ENCODE assay signal across 20 cellular contexts in the genomic region with DNA sequence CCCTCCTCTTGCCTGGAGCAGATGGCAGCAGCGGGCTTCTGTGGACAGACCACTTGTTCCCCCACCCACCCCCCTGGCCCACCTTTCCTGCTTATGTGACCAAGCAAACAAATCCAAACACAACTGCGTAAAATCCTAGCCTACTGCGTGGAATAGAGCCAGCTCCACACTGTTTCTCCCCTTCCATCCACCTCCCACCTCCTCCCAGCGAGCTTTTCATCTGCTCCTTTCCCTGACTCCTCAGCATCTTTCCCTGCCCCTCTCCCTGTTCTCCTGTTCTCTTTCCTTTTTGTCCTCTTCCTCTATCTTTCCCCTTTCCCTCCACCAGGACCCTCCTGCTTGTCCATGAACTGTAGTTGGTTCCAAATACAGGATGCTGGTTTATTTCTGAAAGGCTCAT. TPM values are rescaled to one million over a fixed set of nuclear protein-coding genes. Genes with fewer than 3 reads are reported as not detected.
DNase-seq lines count a peak whose midpoint lies in the region; TF ChIP-seq lines count a peak whose summit lies in the region.
"Had no signal": no experiment of that assay in that cellular context is flagged by ENCODE, and none has a peak within 500 bp of the region (broad histone marks: within the 10 kb centered on the region; RNA-seq: fewer than 3 reads in every experiment).

No MANE protein-coding gene starts in this region.

- no peaks in the 10 kb centered on the region for H3K27me3 ChIP-seq in breast epithelium

- no peaks in the 10 kb centered on the region for H3K9me3 ChIP-seq in breast epithelium
- H3K9me3 ChIP-seq: A549 had no signal

- DNase-seq in G401 (ENCODE audit: low spot score), result peak; percentile 11
- peak; percentile 89 for DNase-seq in NCI-H1092 (lab: John Stamatoyannopoulos, UW)
- peak; percentile 43 to 74 for DNase-seq in NCI-H524 (lab: John Stamatoyannopoulos, UW)
- no peak for DNase-seq in neural crest cell (ENCODE audit: low read depth, low spot score)
- DNase-seq in breast epithelium (ENCODE audit: low spot score in 2 of 2), result no peak
- DNase-seq in activated CD4-positive, alpha-beta memory T cell treated with anti-CD3 and anti-CD28 coated beads for 36 hours, result no peak
- DNase-seq in activated T-helper 2 cell treated with anti-CD3 and anti-CD28 coated beads, Interferon-gamma antibody, Interleukin-2, Interleukin-4, amounts not matched to agents 10 μg/mL and 5 μg/mL and 100 μg/mL, durations not matched to agents 14 hours and 24 hours and 36 hours (ENCODE audit: low spot score), result no peak
- DNase-seq: DMS53, GF-D8, GOT3, NCI-H146, NCI-H2107, NCI-H2227 treated with DMSO at 0.1 percent for 48 hours, NCI-H510A, T-helper 9 cell had no signal

- no peaks in the 10 kb centered on the region for H3K4me1 ChIP-seq in breast epithelium
- H3K4me1 ChIP-seq: A549 had no signal

- no peak overlapping the region for H3K4me3 Mint-ChIP-seq in neural crest cell
- no peak overlapping the region for H3K4me3 Mint-ChIP-seq in activated CD4-positive, alpha-beta memory T cell treated with anti-CD3 and anti-CD28 coated beads for 36 hours
- no peak overlapping the region for H3K4me3 Mint-ChIP-seq in activated T-helper 2 cell treated with anti-CD3 and anti-CD28 coated beads, Interferon-gamma antibody, Interleukin-2, Interleukin-4, amounts not matched to agents 10 μg/mL and 5 μg/mL and 100 μg/mL, durations not matched to agents 14 hours and 24 hours and 36 hours (ENCODE audit: low read depth)
- H3K4me3 Mint-ChIP-seq: B cell, IgD-negative memory B cell had no signal

- H3K4me1 Mint-ChIP-seq in neural crest cell, result peaks cover 9% of the 10 kb centered on the region
- H3K4me1 Mint-ChIP-seq in activated CD4-positive, alpha-beta memory T cell treated with anti-CD3 and anti-CD28 coated beads for 36 hours (ENCODE audit: low read depth), result no peaks in the 10 kb centered on the region
- no peaks in the 10 kb centered on the region for H3K4me1 Mint-ChIP-seq in activated T-helper 2 cell treated with anti-CD3 and anti-CD28 coated beads, Interferon-gamma antibody, Interleukin-2, Interleukin-4, amounts not matched to agents 10 μg/mL and 5 μg/mL and 100 μg/mL, durations not matched to agents 14 hours and 24 hours and 36 hours (ENCODE audit: low read depth)
- H3K4me1 Mint-ChIP-seq: B cell, IgD-negative memory B cell had no signal

- POLR2A ChIA-PET in activated CD4-positive, alpha-beta memory T cell treated with anti-CD3 and anti-CD28 coated beads for 36 hours (lab: Charles Lee), result no interaction called here

- no peak for TF ChIP-seq POLR2A in breast epithelium (IDR thresholded peaks at IDR 0.05)

- H3K36me3 ChIP-seq in breast epithelium, result no peaks in the 10 kb centered on the region

- no peak for TF ChIP-seq CTCF in neural crest cell (conservative IDR thresholded peaks at IDR 0.05)
- no peak for TF ChIP-seq CTCF in breast epithelium (IDR thresholded peaks at IDR 0.05)

- H3K27ac ChIP-seq in breast epithelium, result no peak overlapping the region
- H3K27ac ChIP-seq: A549 had no signal

- no peaks in the 10 kb centered on the region for H3K27me3 Mint-ChIP-seq in neural crest cell (ENCODE audit: low read depth)
- H3K27me3 Mint-ChIP-seq in activated CD4-positive, alpha-beta memory T cell treated with anti-CD3 and anti-CD28 coated beads for 36 hours, result no peaks in the 10 kb centered on the region
- H3K27me3 Mint-ChIP-seq in activated T-helper 2 cell treated with anti-CD3 and anti-CD28 coated beads, Interferon-gamma antibody, Interleukin-2, Interleukin-4, amounts not matched to agents 10 μg/mL and 5 μg/mL and 100 μg/mL, durations not matched to agents 14 hours and 24 hours and 36 hours (ENCODE audit: low read depth), result peaks cover 25% of the 10 kb centered on the region

- H3K4me3 ChIP-seq in breast epithelium, result no peak overlapping the region
- H3K4me3 ChIP-seq: A549 had no signal

- H3K9me3 Mint-ChIP-seq in neural crest cell, result no peaks in the 10 kb centered on the region
- no peaks in the 10 kb centered on the region for H3K9me3 Mint-ChIP-seq in activated CD4-positive, alpha-beta memory T cell treated with anti-CD3 and anti-CD28 coated beads for 36 hours
- no peaks in the 10 kb centered on the region for H3K9me3 Mint-ChIP-seq in activated T-helper 2 cell treated with anti-CD3 and anti-CD28 coated beads, Interferon-gamma antibody, Interleukin-2, Interleukin-4, amounts not matched to agents 10 μg/mL and 5 μg/mL and 100 μg/mL, durations not matched to agents 14 hours and 24 hours and 36 hours
- H3K9me3 Mint-ChIP-seq: IgD-negative memory B cell had no signal

- intact Hi-C loops in breast epithelium (cut with DNase I; ENCODE audit: low total_unique reads), result no loop called here
- intact Hi-C loops in activated CD4-positive, alpha-beta memory T cell treated with anti-CD3 and anti-CD28 coated beads for 36 hours (cut with micrococcal nuclease), result no loop called here
- intact Hi-C loops in activated T-helper 2 cell treated with anti-CD3 and anti-CD28 coated beads, Interferon-gamma antibody, Interleukin-2, Interleukin-4, amounts not matched to agents 10 μg/mL and 5 μg/mL and 100 μg/mL, durations not matched to agents 14 hours and 24 hours and 36 hours (cut with micrococcal nuclease), result no loop called here

- H3K36me3 Mint-ChIP-seq in neural crest cell (ENCODE audit: low read depth), result no peaks in the 10 kb centered on the region
- no peaks in the 10 kb centered on the region for H3K36me3 Mint-ChIP-seq in activated CD4-positive, alpha-beta memory T cell treated with anti-CD3 and anti-CD28 coated beads for 36 hours
- no peaks in the 10 kb centered on the region for H3K36me3 Mint-ChIP-seq in activated T-helper 2 cell treated with anti-CD3 and anti-CD28 coated beads, Interferon-gamma antibody, Interleukin-2, Interleukin-4, amounts not matched to agents 10 μg/mL and 5 μg/mL and 100 μg/mL, durations not matched to agents 14 hours and 24 hours and 36 hours (ENCODE audit: low read depth)
- H3K36me3 Mint-ChIP-seq: IgD-negative memory B cell had no signal

- H3K27ac Mint-ChIP-seq in neural crest cell (ENCODE audit: unreplicated experiment), result peak overlapping the region; percentile 69
- no peak overlapping the region for H3K27ac Mint-ChIP-seq in activated CD4-positive, alpha-beta memory T cell treated with anti-CD3 and anti-CD28 coated beads for 36 hours
- H3K27ac Mint-ChIP-seq in activated T-helper 2 cell treated with anti-CD3 and anti-CD28 coated beads, Interferon-gamma antibody, Interleukin-2, Interleukin-4, amounts not matched to agents 10 μg/mL and 5 μg/mL and 100 μg/mL, durations not matched to agents 14 hours and 24 hours and 36 hours, result no peak overlapping the region
- H3K27ac Mint-ChIP-seq: B cell, IgD-negative memory B cell had no signal

- in situ Hi-C loops in G401 (cut with HindIII; ENCODE audit: low sequenced_read_pairs), result no loop called here

- CTCF ChIA-PET in activated CD4-positive, alpha-beta memory T cell treated with anti-CD3 and anti-CD28 coated beads for 36 hours (lab: Charles Lee), result no interaction called here

RNA-seq across cellular contexts. Expression of a gene that starts 27.4 kb away (rescaled TPM):
- not detected in 2 replicates for total RNA-seq in G401 (2014; rRNA removed; shearing (Covaris generic))
- total RNA-seq in neural crest cell (1.8 and 2.4 TPM in 2 replicates), breast epithelium (not detected)
- total RNA-seq in activated CD4-positive, alpha-beta memory T cell treated with anti-CD3 and anti-CD28 coated beads for 36 hours, result under 1 TPM in 1 of 2 experiments, not detected in 1; 0.05 TPM
- total RNA-seq in activated T-helper 2 cell treated with anti-CD3 and anti-CD28 coated beads, Interferon-gamma antibody, Interleukin-2, Interleukin-4, amounts not matched to agents 10 μg/mL and 5 μg/mL and 100 μg/mL, durations not matched to agents 14 hours and 24 hours and 36 hours, result not detected in 2 replicates
- total RNA-seq: B cell; SK-MEL-5; T-helper 1 cell treated with Interleukin-12 subunit alpha and Interleukin-12 subunit beta and Interleukin-4 antibody, amounts not matched to agents 30 ng/mL and 1 ng/mL, for 36 hours had no signal

RNA-seq across cellular contexts. Expression of a gene that starts 52.8 kb away (rescaled TPM):
- not detected in 2 replicates for total RNA-seq in G401 (2014; rRNA removed; shearing (Covaris generic))
- total RNA-seq in neural crest cell (5.8 and 6.4 TPM in 2 replicates), breast epithelium (1 to 10 TPM; 1.3 to 6.3 (median 2.3) TPM)
- 10 to 100 TPM; 49.8 to 51.9 TPM for total RNA-seq in activated CD4-positive, alpha-beta memory T cell treated with anti-CD3 and anti-CD28 coated beads for 36 hours
- total RNA-seq in activated T-helper 2 cell treated with anti-CD3 and anti-CD28 coated beads, Interferon-gamma antibody, Interleukin-2, Interleukin-4, amounts not matched to agents 10 μg/mL and 5 μg/mL and 100 μg/mL, durations not matched to agents 14 hours and 24 hours and 36 hours, result 50.2 and 50.5 TPM in 2 replicates

Comparison
In these comparisons a context has a peak if more than half of its experiments do, and no peak if none do; other contexts are left out.
1. DNase-seq: peak in G401 (single experiment), NCI-H1092 (single experiment) and NCI-H524 (2 of 2); none in neural crest cell (single experiment), breast epithelium (0 of 2), activated CD4-positive, alpha-beta memory T cell treated with anti-CD3 and anti-CD28 coated beads for 36 hours (single experiment) and activated T-helper 2 cell treated with anti-CD3 and anti-CD28 coated beads, Interferon-gamma antibody, Interleukin-2, Interleukin-4, amounts not matched to agents 10 μg/mL and 5 μg/mL and 100 μg/mL, durations not matched to agents 14 hours and 24 hours and 36 hours (single experiment).